Comparison of ENCODE assay signal across 33 cellular contexts in genomic region chr7:133155642-133156041, GRCh38.
A peak's percentile ranks its signal among the peaks of the same experiment; 100 is the strongest.
DNase-seq lines count a peak whose midpoint lies in the region; ATAC-seq, FAIRE-seq and TF ChIP-seq lines count a peak whose summit lies in the region.
"Had no signal": no experiment of that assay in that cellular context is flagged by ENCODE, and none has a peak within 500 bp of the region (broad histone marks: within the 10 kb centered on the region; RNA-seq: fewer than 3 reads in every experiment).

No MANE protein-coding gene starts in this region.

- no peak overlapping the region for H3K4me3 Mint-ChIP-seq in activated T-cell treated with anti-CD3 and anti-CD28 coated beads, Interleukin-2, amount 50 U/mL, for 4 hours
- H3K4me3 Mint-ChIP-seq: B cell; CD14-positive monocyte; CD4-positive, alpha-beta memory T cell; CD4-positive, alpha-beta T cell; CD4-positive, CD25-positive, alpha-beta regulatory T cell; CD8-positive, alpha-beta memory T cell; CD8-positive, alpha-beta T cell had no signal

- intact Hi-C loops in K562 (cut with micrococcal nuclease) = no loop called here

- H2AFZ ChIP-seq in K562 (ENCODE audit: low read depth, low read length) = no peak overlapping the region

- H3K36me3 Mint-ChIP-seq in activated T-cell treated with anti-CD3 and anti-CD28 coated beads, Interleukin-2, amount 50 U/mL, for 4 hours (ENCODE audit: insufficient read depth) = no peaks in the 10 kb centered on the region
- H3K36me3 Mint-ChIP-seq: CD14-positive monocyte; CD4-positive, alpha-beta memory T cell; CD4-positive, CD25-positive, alpha-beta regulatory T cell; CD8-positive, alpha-beta memory T cell; CD8-positive, alpha-beta T cell had no signal

- TF ChIP-seq EP300 in K562 (IDR thresholded peaks at IDR 0.05; ENCODE audit: low read length) = no peak

- no peak for DNase-seq in K562 (ENCODE audit: extremely low read depth in 1 of 4, low spot score in 3 of 4)
- DNase-seq in NCI-H226 = no peak
- DNase-seq in activated T-cell treated with anti-CD3 and anti-CD28 coated beads, Interleukin-2, amount 50 U/mL, for 4 hours = no peak
- DNase-seq: 8988T; ACHN; AML-193; BE2C; C1 segment of cervical spinal cord; Caco-2; Calu3; CD4-positive, alpha-beta memory T cell; CD4-positive, alpha-beta T cell; CD4-positive, CD25-positive, alpha-beta regulatory T cell; CD8-positive, alpha-beta memory T cell; CD8-positive, alpha-beta T cell; COR-L47; DMS 273 treated with DMSO at 0.1 percent for 48 hours; DMS153; DMS53; DMS79; DMS79 treated with DMSO at 0.1 percent for 48 hours; DND-41; EL had no signal

- no peaks in the 10 kb centered on the region for H3K79me2 ChIP-seq in K562 (ENCODE audit: control insufficient read depth, insufficient read depth, low read length)

- peaks cover 2% of the 10 kb centered on the region for H3K27me3 Mint-ChIP-seq in activated T-cell treated with anti-CD3 and anti-CD28 coated beads, Interleukin-2, amount 50 U/mL, for 4 hours (ENCODE audit: low read depth)
- H3K27me3 Mint-ChIP-seq: CD4-positive, alpha-beta T cell had no signal

- no peaks in the 10 kb centered on the region for H3K4me1 ChIP-seq in HEK293 (ENCODE audit: control insufficient read depth, insufficient read depth, low read length)
- no peaks in the 10 kb centered on the region for H3K4me1 ChIP-seq in K562 (replicated peaks in 1 of 2; ENCODE audit: control insufficient read depth in 2 of 2, insufficient read depth in 2 of 2, low read length in 2 of 2)
- H3K4me1 ChIP-seq: A549; BE2C; BLaER1; BLaER1 treated with 17β-estradiol and CSF1 and Interleukin-3, amounts not matched to agents 10 nM and 100 nM; Caco-2 had no signal

- peaks cover 5% of the 10 kb centered on the region for H3K9me3 Mint-ChIP-seq in activated T-cell treated with anti-CD3 and anti-CD28 coated beads, Interleukin-2, amount 50 U/mL, for 4 hours
- H3K9me3 Mint-ChIP-seq: CD4-positive, alpha-beta T cell; CD8-positive, alpha-beta T cell had no signal

- H3K4me1 Mint-ChIP-seq in activated T-cell treated with anti-CD3 and anti-CD28 coated beads, Interleukin-2, amount 50 U/mL, for 4 hours (ENCODE audit: low read depth) = no peaks in the 10 kb centered on the region
- H3K4me1 Mint-ChIP-seq: B cell; CD14-positive monocyte; CD4-positive, alpha-beta memory T cell; CD8-positive, alpha-beta memory T cell had no signal

- H3K9me3 ChIP-seq in HEK293 (ENCODE audit: control insufficient read depth, insufficient read depth, low read depth, low read length) (no peaks in the 10 kb centered on the region), K562 (replicated peaks; ENCODE audit: control insufficient read depth, insufficient read depth, low read depth, low read length) (no peaks in the 10 kb centered on the region)
- H3K9me3 ChIP-seq: BE2C, BLaER1, Caco-2 had no signal

- no peak for ATAC-seq in K562
- no peak for ATAC-seq in activated T-cell treated with anti-CD3 and anti-CD28 coated beads, Interleukin-2, amount 50 U/mL, for 4 hours
- ATAC-seq: A549; CD8-positive, alpha-beta T cell had no signal

- no peak overlapping the region for H3K4me3 ChIP-seq in HEK293 (ENCODE audit: low read depth, low read length)
- H3K4me3 ChIP-seq in K562 = no peak overlapping the region
- H3K4me3 ChIP-seq: A549; BLaER1; BLaER1 treated with 17β-estradiol and CSF1 and Interleukin-3, amounts not matched to agents 10 nM and 100 nM had no signal

- TF ChIP-seq RAD21 in K562 (CRISPR knock-in tag; conservative IDR thresholded peaks at IDR 0.05 in 1 of 2, IDR thresholded peaks at IDR 0.05 in 1 of 2) = no peak

- peaks cover 4% of the 10 kb centered on the region; the same call in 1 of the 2 replicates for H4K20me1 ChIP-seq in K562 (replicated peaks; ENCODE audit: control insufficient read depth, insufficient read depth, low read length)
- H4K20me1 ChIP-seq: BLaER1; BLaER1 treated with 17β-estradiol and CSF1 and Interleukin-3, amounts not matched to agents 10 nM and 100 nM had no signal

- no peak overlapping the region for H3K9ac ChIP-seq in K562 (ENCODE audit: insufficient read depth in 1 of 2, low read depth in 2 of 2, low read length in 2 of 2)
- H3K9ac ChIP-seq: BLaER1; BLaER1 treated with 17β-estradiol and CSF1 and Interleukin-3, amounts not matched to agents 10 nM and 100 nM had no signal

- TF ChIP-seq CTCF in HEK293 (tag by site-specific recombination; IDR thresholded peaks at IDR 0.05) (no peak), K562 (IDR thresholded peaks at IDR 0.05 in 2 of 3, conservative IDR thresholded peaks at IDR 0.05 in 1 of 3; ENCODE audit: insufficient read depth in 2 of 3, low read depth in 1 of 3, low read length in 3 of 3) (no peak)

- H3K4me2 ChIP-seq in K562 (ENCODE audit: insufficient read depth, low read length) = no peak overlapping the region
- H3K4me2 ChIP-seq: A549; BLaER1; BLaER1 treated with 17β-estradiol and CSF1 and Interleukin-3, amounts not matched to agents 10 nM and 100 nM had no signal

- POLR2A ChIA-PET in HEK293 (lab: Yijun Ruan, JAX) = no interaction called here
- POLR2A ChIA-PET in K562 (lab: Yijun Ruan, JAX) = interaction anchor here (0.7 kb wide), 1 partner anchor 865 kb away, joined by 3 read pairs; no protein-coding TSS in a partner anchor

- in situ Hi-C loops in K562 (cut with MboI) = no loop called here

- no peak for FAIRE-seq in K562 (lab: Jason Lieb, UNC)
- FAIRE-seq: A204.1, A549, D721Med had no signal

- TF ChIP-seq POLR2A in K562 (conservative IDR thresholded peaks at IDR 0.05) = no peak

- H3K27ac ChIP-seq in HEK293 (ENCODE audit: extremely low read depth, low read depth, low read length) (no peak overlapping the region), K562 (ENCODE audit: extremely low read depth, low read depth, low read length) (no peak overlapping the region)
- H3K27ac ChIP-seq: 22Rv1; A549; BLaER1; BLaER1 treated with 17β-estradiol and CSF1 and Interleukin-3, amounts not matched to agents 10 nM and 100 nM; C4-2B had no signal

- CTCF ChIA-PET in HEK293 (lab: Yijun Ruan, JAX) (no interaction called here), K562 (lab: Yijun Ruan, JAX; ENCODE audit: low intra/inter-chr PET ratio) (no interaction called here)

- peaks cover 21 to 34% of the 10 kb centered on the region in 2 experiments for H3K27me3 ChIP-seq in K562 (ENCODE audit: control insufficient read depth in 2 of 2, insufficient read depth in 2 of 2, low read length in 2 of 2)
- H3K27me3 ChIP-seq: BE2C; BLaER1; BLaER1 treated with 17β-estradiol and CSF1 and Interleukin-3, amounts not matched to agents 10 nM and 100 nM had no signal

- no peaks in the 10 kb centered on the region for H3K36me3 ChIP-seq in HEK293 (ENCODE audit: control insufficient read depth in 2 of 2, insufficient read depth in 1 of 2, low read length in 2 of 2)
- H3K36me3 ChIP-seq in K562 (ENCODE audit: control insufficient read depth, insufficient read depth, low read length) = no peaks in the 10 kb centered on the region
- H3K36me3 ChIP-seq: BE2C; BLaER1; BLaER1 treated with 17β-estradiol and CSF1 and Interleukin-3, amounts not matched to agents 10 nM and 100 nM had no signal

- 12% methylated on average over 1 of the region's 1 CpG for WGBS in K562 (ENCODE audit: insufficient coverage, low coverage, missing lambda C conversion rate)

- H3K9me1 ChIP-seq in K562 (ENCODE audit: control insufficient read depth, insufficient read depth, low read length) = peaks cover 3% of the 10 kb centered on the region

- no TSS peak for BruUV-seq in K562 (replicated peaks; lab: Mats Ljungman, UMichigan)

TF ChIP-seq in HEK293, 187 proteins besides CTCF, POLR2A, EP300 and RAD21:
- TF ChIP-seq, protein P1, sequence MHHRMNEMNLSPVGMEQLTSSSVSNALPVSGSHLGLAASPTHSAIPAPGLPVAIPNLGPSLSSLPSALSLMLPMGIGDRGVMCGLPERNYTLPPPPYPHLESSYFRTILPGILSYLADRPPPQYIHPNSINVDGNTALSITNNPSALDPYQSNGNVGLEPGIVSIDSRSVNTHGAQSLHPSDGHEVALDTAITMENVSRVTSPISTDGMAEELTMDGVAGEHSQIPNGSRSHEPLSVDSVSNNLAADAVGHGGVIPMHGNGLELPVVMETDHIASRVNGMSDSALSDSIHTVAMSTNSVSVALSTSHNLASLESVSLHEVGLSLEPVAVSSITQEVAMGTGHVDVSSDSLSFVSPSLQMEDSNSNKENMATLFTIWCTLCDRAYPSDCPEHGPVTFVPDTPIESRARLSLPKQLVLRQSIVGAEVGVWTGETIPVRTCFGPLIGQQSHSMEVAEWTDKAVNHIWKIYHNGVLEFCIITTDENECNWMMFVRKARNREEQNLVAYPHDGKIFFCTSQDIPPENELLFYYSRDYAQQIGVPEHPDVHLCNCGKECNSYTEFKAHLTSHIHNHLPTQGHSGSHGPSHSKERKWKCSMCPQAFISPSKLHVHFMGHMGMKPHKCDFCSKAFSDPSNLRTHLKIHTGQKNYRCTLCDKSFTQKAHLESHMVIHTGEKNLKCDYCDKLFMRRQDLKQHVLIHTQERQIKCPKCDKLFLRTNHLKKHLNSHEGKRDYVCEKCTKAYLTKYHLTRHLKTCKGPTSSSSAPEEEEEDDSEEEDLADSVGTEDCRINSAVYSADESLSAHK (tag by site-specific recombination; IDR thresholded peaks at IDR 0.05) = no peak
- TF ChIP-seq BCL11A (tag by site-specific recombination; IDR thresholded peaks at IDR 0.05; ENCODE audit: low read depth) (no peak), ZNF391 (tag by site-specific recombination; IDR thresholded peaks at IDR 0.05; ENCODE audit: borderline replicate concordance, low read depth) (no peak), ZNF146 (tag by site-specific recombination; IDR thresholded peaks at IDR 0.05) (peak; percentile 79)

TF ChIP-seq in K562, 482 proteins besides CTCF, POLR2A, EP300 and RAD21:
- TF ChIP-seq FOS (IDR thresholded peaks at IDR 0.05; ENCODE audit: extremely low read depth, insufficient read length) (no peak), KDM1A (IDR thresholded peaks at IDR 0.05) (no peak), ESRRA (IDR thresholded peaks at IDR 0.05; ENCODE audit: borderline replicate concordance, low read depth) (no peak), ZNF174 (CRISPR knock-in tag; IDR thresholded peaks at IDR 0.05) (no peak), ZNF146 (CRISPR knock-in tag; IDR thresholded peaks at IDR 0.05; ENCODE audit: unreplicated experiment) (peak; percentile 90), ZNF23 (CRISPR knock-in tag; IDR thresholded peaks at IDR 0.05) (no peak), RBM25 (IDR thresholded peaks at IDR 0.05; ENCODE audit: low read depth, low read length, severe bottlenecking) (peak; percentile 78)

Comparison
In these comparisons a context has a peak if more than half of its experiments do, and no peak if none do; other contexts are left out.
1. Of the 44 proteins assayed by ChIP-seq in both K562 and HEK293: peak only in K562: none; only in HEK293: none; in both: ZNF146; in neither: 43.